In genomic region chr19:662962-663681, GRCh38 we compare ENCODE assay signal across 1 cellular context.
A peak's percentile ranks its signal among the peaks of the same experiment; 100 is the strongest.
TF ChIP-seq lines count a peak whose summit lies in the region.

RNF126 (minus strand) TSS chr19:663214; CDS start chr19:663121, 93 bp downstream.

TF ChIP-seq in HepG2, 621 proteins besides CTCF, POLR2A, EP300 and RAD21 (continued from another document and continues in another):
- peak; percentile 80 for TF ChIP-seq KLF12 (CRISPR knock-in tag; IDR thresholded peaks at IDR 0.05; ENCODE audit: borderline replicate concordance)
- TF ChIP-seq TERF1 (CRISPR knock-in tag; IDR thresholded peaks at IDR 0.05), result no peak
- TF ChIP-seq NR2C2 (CRISPR knock-in tag; IDR thresholded peaks at IDR 0.05; ENCODE audit: borderline replicate concordance), result peak; percentile 55
- TF ChIP-seq SAFB2 (CRISPR knock-in tag; IDR thresholded peaks at IDR 0.05; ENCODE audit: borderline replicate concordance, low read depth), result 0 out of 2 replicates have a peak, but pooled peaks have one; percentile 31
- no peak for TF ChIP-seq ZNF496 (CRISPR knock-in tag; IDR thresholded peaks at IDR 0.05; ENCODE audit: insufficient replicate concordance)
- TF ChIP-seq TCF7 (IDR thresholded peaks at IDR 0.05; ENCODE audit: low read depth), result no peak
- no peak; the same call in 1 of the 2 replicates for TF ChIP-seq ZMYM4 (CRISPR knock-in tag; IDR thresholded peaks at IDR 0.05)
- peak; percentile 35; the same call in 1 of the 2 replicates for TF ChIP-seq SRY (CRISPR knock-in tag; IDR thresholded peaks at IDR 0.05)
- no peak; the same call in 1 of the 2 replicates for TF ChIP-seq PRDM15 (CRISPR knock-in tag; IDR thresholded peaks at IDR 0.05)
- TF ChIP-seq CCDC6 (CRISPR knock-in tag; IDR thresholded peaks at IDR 0.05), result no peak
- peak; percentile 63 for TF ChIP-seq ZSCAN31 (CRISPR knock-in tag; IDR thresholded peaks at IDR 0.05; ENCODE audit: low read depth)
- TF ChIP-seq ZNF740 (CRISPR knock-in tag; IDR thresholded peaks at IDR 0.05), result no peak
- no peak for TF ChIP-seq CEBPZ (IDR thresholded peaks at IDR 0.05; ENCODE audit: low read length)
- no peak for TF ChIP-seq HIVEP1 (CRISPR knock-in tag; IDR thresholded peaks at IDR 0.05)
- peak; percentile 55; the same call in 1 of the 2 replicates for TF ChIP-seq ZGPAT (CRISPR knock-in tag; IDR thresholded peaks at IDR 0.05)
- no peak for TF ChIP-seq ZUFSP (CRISPR knock-in tag; IDR thresholded peaks at IDR 0.05; ENCODE audit: borderline replicate concordance)
- TF ChIP-seq ZNF143 (CRISPR knock-in tag; IDR thresholded peaks at IDR 0.05), result peak; percentile 38; the same call in 1 of the 2 replicates
- no peak for TF ChIP-seq MLX (CRISPR knock-in tag; IDR thresholded peaks at IDR 0.05)
- peak; percentile 43; the same call in 1 of the 2 replicates for TF ChIP-seq YEATS4 (CRISPR knock-in tag; IDR thresholded peaks at IDR 0.05; ENCODE audit: borderline replicate concordance)
- 0 out of 2 replicates have a peak, but pooled peaks have one; percentile 5 for TF ChIP-seq BORCS8-MEF2B (CRISPR knock-in tag; IDR thresholded peaks at IDR 0.05)
- TF ChIP-seq ZNF414 (CRISPR knock-in tag; IDR thresholded peaks at IDR 0.05), result no peak
- TF ChIP-seq ZBTB37 (CRISPR knock-in tag; IDR thresholded peaks at IDR 0.05), result no peak
- TF ChIP-seq NFYB (CRISPR knock-in tag; IDR thresholded peaks at IDR 0.05), result no peak
- TF ChIP-seq ZNF781 (CRISPR knock-in tag; IDR thresholded peaks at IDR 0.05; ENCODE audit: borderline replicate concordance, not compliant biosample characterization), result no peak
- TF ChIP-seq BRD4 (CRISPR knock-in tag; IDR thresholded peaks at IDR 0.05), result no peak; the same call in 1 of the 2 replicates
- no peak for TF ChIP-seq CBX2 (IDR thresholded peaks at IDR 0.05; ENCODE audit: low read depth, low read length)
- no peak for TF ChIP-seq CBX2 (CRISPR knock-in tag; IDR thresholded peaks at IDR 0.05; ENCODE audit: low read depth)
- TF ChIP-seq TRAFD1 (CRISPR knock-in tag; IDR thresholded peaks at IDR 0.05; ENCODE audit: borderline replicate concordance), result no peak
- no peak for TF ChIP-seq ZNF605 (CRISPR knock-in tag; IDR thresholded peaks at IDR 0.05)
- TF ChIP-seq SPEN (CRISPR knock-in tag; IDR thresholded peaks at IDR 0.05; ENCODE audit: low read depth), result peak; percentile 91
- 0 out of 2 replicates have a peak, but pooled peaks have one; percentile 27 for TF ChIP-seq GATAD2A (CRISPR knock-in tag; IDR thresholded peaks at IDR 0.05)
- TF ChIP-seq SSRP1 (CRISPR knock-in tag; IDR thresholded peaks at IDR 0.05), result no peak
- TF ChIP-seq ZNF883 (CRISPR knock-in tag; IDR thresholded peaks at IDR 0.05; ENCODE audit: not compliant biosample characterization), result no peak
- no peak for TF ChIP-seq ZNF24 (IDR thresholded peaks at IDR 0.05)
- TF ChIP-seq SAP130 (CRISPR knock-in tag; IDR thresholded peaks at IDR 0.05; ENCODE audit: low read depth), result peak; percentile 84
- peak; percentile 5; the same call in 1 of the 2 replicates for TF ChIP-seq FOXA3 (CRISPR knock-in tag; IDR thresholded peaks at IDR 0.05)
- TF ChIP-seq CREB1 (IDR thresholded peaks at IDR 0.05), result no peak; the same call in 1 of the 2 replicates
- no peak for TF ChIP-seq CREB1 (CRISPR knock-in tag; IDR thresholded peaks at IDR 0.05)
- no peak for TF ChIP-seq CREBL2 (CRISPR knock-in tag; IDR thresholded peaks at IDR 0.05; ENCODE audit: borderline replicate concordance)
- no peak for TF ChIP-seq ZNF136 (CRISPR knock-in tag; IDR thresholded peaks at IDR 0.05; ENCODE audit: low read depth)
- TF ChIP-seq MYC (CRISPR knock-in tag; IDR thresholded peaks at IDR 0.05; ENCODE audit: borderline replicate concordance), result peak; percentile 41; the same call in 1 of the 2 replicates
- no peak for TF ChIP-seq ZNF280B (CRISPR knock-in tag; IDR thresholded peaks at IDR 0.05; ENCODE audit: borderline replicate concordance)
- no peak for TF ChIP-seq HOXD1 (CRISPR knock-in tag; IDR thresholded peaks at IDR 0.05)
- TF ChIP-seq BATF2 (CRISPR knock-in tag; IDR thresholded peaks at IDR 0.05), result no peak
